ENCODE assay signal across 4 cellular contexts in the genomic region with DNA sequence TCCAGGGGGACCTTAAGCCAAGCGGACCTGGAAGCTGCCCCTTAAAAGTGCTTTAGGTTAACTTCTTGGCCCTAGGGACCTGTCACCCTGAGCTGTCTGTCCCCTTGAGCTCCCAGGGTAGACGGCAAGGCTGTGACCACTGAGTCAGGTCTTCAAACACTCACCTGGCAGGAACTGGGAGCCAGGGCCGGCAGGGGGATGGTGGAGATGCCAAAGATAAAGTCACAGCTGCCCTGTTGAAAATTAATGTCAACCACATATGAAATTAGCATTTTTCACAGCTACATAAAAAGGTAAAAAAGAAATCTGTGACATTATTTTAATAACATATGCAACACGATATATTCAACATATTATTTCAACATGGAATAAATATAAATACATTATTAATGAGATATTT.
"Had no signal": no experiment of that assay in that cellular context is flagged by ENCODE, and none has a peak within 500 bp of the region (broad histone marks: within the 10 kb centered on the region; RNA-seq: fewer than 3 reads in every experiment).

No MANE protein-coding gene starts in this region.

- H3K4me3 Mint-ChIP-seq: GM23338, H9, IgD-negative memory B cell had no signal

- H3K4me3 ChIP-seq: GM23338 had no signal

- ATAC-seq: GM23338 had no signal

- H3K27me3 Mint-ChIP-seq: IgD-negative memory B cell had no signal

- H2AFZ ChIP-seq: GM23338 had no signal

- DNase-seq: H9, HCEC 1CT had no signal

- H3K36me3 Mint-ChIP-seq: IgD-negative memory B cell had no signal

- H3K4me2 ChIP-seq: GM23338 had no signal

- H3K4me1 Mint-ChIP-seq: IgD-negative memory B cell had no signal

- H3K27ac Mint-ChIP-seq: GM23338, H9, IgD-negative memory B cell had no signal
